Comparison of ENCODE assay signal across 15 cellular contexts in the genomic region with DNA sequence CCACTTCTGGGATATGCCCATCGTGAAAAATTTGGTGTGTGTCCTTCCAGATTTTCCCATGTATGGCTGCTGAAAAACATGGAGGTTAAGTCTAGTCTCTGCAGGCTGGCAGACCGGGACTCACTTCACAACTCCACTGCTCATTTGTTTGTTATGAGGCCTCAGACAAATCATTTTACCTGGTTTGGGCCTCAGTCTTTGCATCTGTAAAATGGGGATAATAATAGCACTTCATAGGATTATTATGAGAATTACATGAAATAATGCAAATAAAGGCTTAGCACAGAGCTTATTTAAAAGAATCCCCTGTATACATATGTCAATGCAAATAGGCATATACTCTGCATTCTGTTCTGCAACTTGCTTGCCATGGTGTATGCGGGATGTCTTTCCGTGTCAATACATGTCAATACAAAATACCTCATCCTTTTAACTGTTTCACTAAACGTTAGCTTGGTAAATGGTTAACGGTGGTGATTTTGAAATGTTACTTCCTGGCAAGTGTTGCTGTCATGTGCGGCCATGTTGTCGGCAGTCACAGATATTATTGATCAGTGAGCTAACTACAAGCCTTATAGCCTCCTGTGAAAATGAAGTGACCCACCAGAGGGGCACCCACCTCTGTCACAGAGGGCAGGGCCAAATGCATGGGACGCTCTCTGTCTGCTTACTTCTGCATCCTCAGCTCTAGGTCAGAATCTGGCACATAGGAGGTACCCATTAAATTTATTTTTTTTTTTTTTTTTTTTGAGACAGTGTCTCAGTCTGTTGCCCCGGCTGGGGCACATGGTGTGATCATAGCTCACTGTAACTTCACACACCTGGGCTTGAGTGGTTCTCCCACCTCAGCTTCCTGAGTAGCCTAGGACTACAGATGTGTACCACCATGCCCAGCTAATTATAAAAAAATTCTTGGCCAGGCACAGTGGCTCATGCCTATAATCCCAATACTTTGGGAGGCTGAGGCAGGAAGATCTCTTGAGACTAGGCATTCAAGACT. TPM values are rescaled to one million over a fixed set of nuclear protein-coding genes. Genes with fewer than 3 reads are reported as not detected.
DNase-seq lines count a peak whose midpoint lies in the region; ATAC-seq and TF ChIP-seq lines count a peak whose summit lies in the region.
"Had no signal": no experiment of that assay in that cellular context is flagged by ENCODE, and none has a peak within 500 bp of the region (broad histone marks: within the 10 kb centered on the region; RNA-seq: fewer than 3 reads in every experiment).

No MANE protein-coding gene starts in this region.

- intact Hi-C loops in posterior cingulate gyrus (cut with DNase I): no loop called here

- peak overlapping the region; percentile 54 for H3K4me2 ChIP-seq in OCI-LY1 (ENCODE audit: low read length)

- peaks cover 9% of the 10 kb centered on the region for H3F3A ChIP-seq in OCI-LY1 (ENCODE audit: insufficient read depth, low read length)

- no peak for ATAC-seq in stimulated activated naive B cell treated with anti-CD40 and anti-IgM and Interleukin-4, amounts not matched to agents 10 μg/mL and 1 μg/mL and 100 μg/mL, for 72 hours (replicated peaks)
- ATAC-seq in GM21737 (IDR thresholded peaks at IDR 0.05; ENCODE audit: unreplicated experiment): no peak
- ATAC-seq: heart left ventricle had no signal

- H3K36me3 Mint-ChIP-seq in activated naive CD8-positive, alpha-beta T cell treated with anti-CD3 and anti-CD28 coated beads for 36 hours: peaks cover 65% of the 10 kb centered on the region
- H3K36me3 Mint-ChIP-seq in stimulated activated naive B cell treated with anti-CD40 and anti-IgM and Interleukin-4, amounts not matched to agents 10 μg/mL and 1 μg/mL and 100 μg/mL, for 72 hours: peaks cover 0 to 7% of the 10 kb centered on the region in 2 donors

- H3K79me2 ChIP-seq in OCI-LY1 (ENCODE audit: insufficient read depth, low read length): no peaks in the 10 kb centered on the region

- peak overlapping the region; percentile 86 for H3K27ac Mint-ChIP-seq in activated naive CD8-positive, alpha-beta T cell treated with anti-CD3 and anti-CD28 coated beads for 36 hours
- H3K27ac Mint-ChIP-seq in stimulated activated naive B cell treated with anti-CD40 and anti-IgM and Interleukin-4, amounts not matched to agents 10 μg/mL and 1 μg/mL and 100 μg/mL, for 72 hours: peak overlapping the region; percentile 67

- H3K9me3 Mint-ChIP-seq in activated naive CD8-positive, alpha-beta T cell treated with anti-CD3 and anti-CD28 coated beads for 36 hours: peaks cover 2% of the 10 kb centered on the region
- H3K9me3 Mint-ChIP-seq in stimulated activated naive B cell treated with anti-CD40 and anti-IgM and Interleukin-4, amounts not matched to agents 10 μg/mL and 1 μg/mL and 100 μg/mL, for 72 hours: no peaks in the 10 kb centered on the region

- H3K9ac ChIP-seq in OCI-LY1 (ENCODE audit: low read length): peak overlapping the region; percentile 58

- H3K4me3 Mint-ChIP-seq in activated naive CD8-positive, alpha-beta T cell treated with anti-CD3 and anti-CD28 coated beads for 36 hours: peak overlapping the region; percentile 97
- H3K4me3 Mint-ChIP-seq in stimulated activated naive B cell treated with anti-CD40 and anti-IgM and Interleukin-4, amounts not matched to agents 10 μg/mL and 1 μg/mL and 100 μg/mL, for 72 hours: no peak overlapping the region

- peaks cover 47% of the 10 kb centered on the region for H3K4me1 Mint-ChIP-seq in activated naive CD8-positive, alpha-beta T cell treated with anti-CD3 and anti-CD28 coated beads for 36 hours
- H3K4me1 Mint-ChIP-seq in stimulated activated naive B cell treated with anti-CD40 and anti-IgM and Interleukin-4, amounts not matched to agents 10 μg/mL and 1 μg/mL and 100 μg/mL, for 72 hours: peaks cover 35 to 50% of the 10 kb centered on the region in 2 donors

- H3K27me3 ChIP-seq in OCI-LY1 (ENCODE audit: insufficient read depth, low read length): no peaks in the 10 kb centered on the region
- H3K27me3 ChIP-seq: heart left ventricle had no signal

- H3K9me2 ChIP-seq in OCI-LY1 (ENCODE audit: low read depth, low read length): no peaks in the 10 kb centered on the region

- no peak for TF ChIP-seq CTCF in OCI-LY1 (IDR thresholded peaks at IDR 0.05; ENCODE audit: low read length)

- no peak overlapping the region for H2AFZ ChIP-seq in OCI-LY1 (ENCODE audit: low read length)

- peaks cover 85% of the 10 kb centered on the region for H3K4me1 ChIP-seq in OCI-LY1 (ENCODE audit: insufficient read depth, low read length, severe bottlenecking)

- H3K4me3 ChIP-seq in OCI-LY1 (ENCODE audit: low read depth, low read length, poor library complexity, severe bottlenecking): peak overlapping the region; percentile 24
- H3K4me3 ChIP-seq: esophagus muscularis mucosa had no signal

- H3K9me3 ChIP-seq in OCI-LY1 (ENCODE audit: low read length): no peaks in the 10 kb centered on the region
- H3K9me3 ChIP-seq: esophagus muscularis mucosa, heart left ventricle had no signal

- DNase-seq in stimulated activated CD4-positive, alpha-beta T cell treated with anti-CD3 and anti-CD28 coated beads, Interleukin-15, amount 100 ng/mL, for 24 hours: peak; percentile 38
- DNase-seq in stimulated activated CD4-positive, alpha-beta T cell treated with anti-CD3 and anti-CD28 coated beads, Interleukin-1b, Interleukin-23, amount 100 ng/mL, for 48 hours: no peak
- no peak for DNase-seq in activated naive CD8-positive, alpha-beta T cell treated with anti-CD3 and anti-CD28 coated beads for 36 hours
- DNase-seq in stimulated activated naive B cell treated with anti-CD40 and anti-IgM and Interleukin-4, amounts not matched to agents 10 μg/mL and 1 μg/mL and 100 μg/mL, for 72 hours: no peak
- DNase-seq in posterior cingulate gyrus: no peak
- no peak for DNase-seq in Kasumi-1 (lab: John Stamatoyannopoulos, UW)
- DNase-seq: dermis blood vessel endothelial cell; heart left ventricle; kidney; NCI-H1092 treated with DMSO at 0.1 percent for 48 hours; NK-92 treated with Interleukin-12 subunit alpha and Interleukin-12 subunit beta, amount 100 ng/mL, for 24 hours had no signal

- no peaks in the 10 kb centered on the region for H3K36me3 ChIP-seq in OCI-LY1 (ENCODE audit: insufficient read depth, low read length)
- H3K36me3 ChIP-seq: esophagus muscularis mucosa, heart left ventricle had no signal

- no peaks in the 10 kb centered on the region for H4K20me1 ChIP-seq in OCI-LY1 (ENCODE audit: insufficient read depth, low read length)

- peak overlapping the region; percentile 100 for H3K27ac ChIP-seq in OCI-LY1 (ENCODE audit: low read depth, low read length, poor library complexity, severe bottlenecking)
- H3K27ac ChIP-seq: esophagus muscularis mucosa had no signal

- H3K27me3 Mint-ChIP-seq in activated naive CD8-positive, alpha-beta T cell treated with anti-CD3 and anti-CD28 coated beads for 36 hours: no peaks in the 10 kb centered on the region
- H3K27me3 Mint-ChIP-seq in stimulated activated naive B cell treated with anti-CD40 and anti-IgM and Interleukin-4, amounts not matched to agents 10 μg/mL and 1 μg/mL and 100 μg/mL, for 72 hours: no peaks in the 10 kb centered on the region

RNA-seq across cellular contexts. Expression of a gene that starts 4.3 kb away (rescaled TPM):
- total RNA-seq in activated naive CD8-positive, alpha-beta T cell treated with anti-CD3 and anti-CD28 coated beads for 36 hours: 100 to 1,000 TPM; 285 to 286 TPM
- total RNA-seq: temporal lobe had no signal

RNA-seq across cellular contexts. Expression of a gene that starts 8.3 kb away (rescaled TPM):
- total RNA-seq in activated naive CD8-positive, alpha-beta T cell treated with anti-CD3 and anti-CD28 coated beads for 36 hours: under 1 TPM in 1 of 2 experiments, not detected in 1; 0.32 TPM

RNA-seq across cellular contexts. Expression of a gene that starts 33.2 kb away (rescaled TPM):
- total RNA-seq in activated naive CD8-positive, alpha-beta T cell treated with anti-CD3 and anti-CD28 coated beads for 36 hours: 100 to 1,000 TPM; 366 to 389 TPM

RNA-seq across cellular contexts. Expression of a gene that starts 33.2 kb away (rescaled TPM):
- total RNA-seq in activated naive CD8-positive, alpha-beta T cell treated with anti-CD3 and anti-CD28 coated beads for 36 hours: 1 to 10 TPM; 5.7 to 6.5 TPM

RNA-seq across cellular contexts. Expression of a gene that starts 36.5 kb away (rescaled TPM):
- total RNA-seq in activated naive CD8-positive, alpha-beta T cell treated with anti-CD3 and anti-CD28 coated beads for 36 hours: 100 to 1,000 TPM; 142 to 149 TPM
